Comparison of ENCODE assay signal across 17 cellular contexts in the genomic region with DNA sequence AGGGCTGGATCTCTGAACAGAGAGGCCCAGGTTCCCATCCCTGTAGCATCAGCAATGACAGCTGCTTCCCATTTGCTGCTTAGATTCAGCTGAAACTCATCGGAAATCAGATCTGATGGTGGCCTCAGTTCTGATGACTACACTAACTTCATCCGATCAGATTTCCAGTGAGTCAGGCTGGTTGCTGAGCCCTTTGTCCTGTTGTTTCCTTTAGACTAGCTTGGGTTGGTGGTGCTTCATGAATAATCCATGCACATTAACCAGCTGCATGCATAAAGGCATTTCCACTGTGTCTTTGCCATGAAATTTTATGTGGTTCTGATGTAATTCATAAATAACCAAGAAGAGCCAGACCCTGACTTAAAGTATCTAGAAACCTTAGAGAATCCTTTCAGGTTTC.
DNase-seq lines count a peak whose midpoint lies in the region; ATAC-seq and TF ChIP-seq lines count a peak whose summit lies in the region.
"Had no signal": no experiment of that assay in that cellular context is flagged by ENCODE, and none has a peak within 500 bp of the region (broad histone marks: within the 10 kb centered on the region; RNA-seq: fewer than 3 reads in every experiment).

No MANE protein-coding gene starts in this region.

- H3F3A ChIP-seq in GM23248 (ENCODE audit: insufficient read depth): peaks cover 42% of the 10 kb centered on the region

- DNase-seq in GM23248 (peak; percentile 94), T1000 (lab: John Stamatoyannopoulos, UW) (peak; percentile 3), fibroblast of peridontal ligament (ENCODE audit: extremely low read depth) (peak; percentile 99), smooth muscle cell of the brain vasculature (ENCODE audit: low read depth, low spot score) (peak; percentile 47), omental fat pad (ENCODE audit: low spot score) (no peak), RWPE1 (ENCODE audit: low spot score) (no peak)
- DNase-seq: CD8-positive, alpha-beta memory T cell; GDM1; NCI-H1105 treated with DMSO at 0.1 percent for 48 hours; NCI-H446; PC-3; SW 1271 had no signal

- H3K4me1 ChIP-seq in GM23248 (ENCODE audit: insufficient read depth): peaks cover 46% of the 10 kb centered on the region
- H3K4me1 ChIP-seq: tibial nerve had no signal

- H3K27ac ChIP-seq in GM23248 (peak overlapping the region; percentile 83), RWPE1 (no peak overlapping the region)
- H3K27ac ChIP-seq: tibial nerve had no signal

- no peaks in the 10 kb centered on the region for H3K79me2 ChIP-seq in GM23248 (ENCODE audit: insufficient read depth)

- H3K9me2 ChIP-seq in GM23248 (ENCODE audit: insufficient read depth): no peaks in the 10 kb centered on the region

- no peaks in the 10 kb centered on the region for H4K20me1 ChIP-seq in GM23248 (ENCODE audit: insufficient read depth)

- H3K9ac ChIP-seq in GM23248: peak overlapping the region; percentile 49

- peak overlapping the region; percentile 32 for H3K4me3 ChIP-seq in GM23248
- H3K4me3 ChIP-seq: tibial nerve had no signal

- no peaks in the 10 kb centered on the region for H3K9me3 ChIP-seq in GM23248 (ENCODE audit: low read depth)
- H3K9me3 ChIP-seq: tibial nerve had no signal

- H3K36me3 ChIP-seq in GM23248 (ENCODE audit: low read depth): no peaks in the 10 kb centered on the region
- H3K36me3 ChIP-seq: tibial nerve had no signal

- CTCF ChIA-PET in RWPE1 (lab: Yijun Ruan, JAX): interaction anchor here (0.9 kb wide), 1 partner anchor 88 kb away, joined by 4 read pairs; no protein-coding TSS in a partner anchor

- POLR2A ChIA-PET in RWPE1 (lab: Yijun Ruan, JAX; ENCODE audit: low non-redundant PET): no interaction called here

- WGBS in GM23248 (ENCODE audit: low coverage in 1 of 2, low lambda C conversion rate in 2 of 2, missing lambda C conversion rate in 2 of 2), 2 experiments: 0% methylated on average over 2 of the region's 2 CpGs

- H2AFZ ChIP-seq in GM23248: 0 out of 2 replicates have a peak overlapping the region, but pooled peaks have one; percentile 8

- TF ChIP-seq CTCF in omental fat pad (IDR thresholded peaks at IDR 0.05) (no peak), RWPE1 (conservative IDR thresholded peaks at IDR 0.05; ENCODE audit: low read depth) (no peak)

- no peak for ATAC-seq in GM19324 (IDR thresholded peaks at IDR 0.05; ENCODE audit: low FRiP score, unreplicated experiment)
- ATAC-seq in HG03045 (IDR thresholded peaks at IDR 0.05; ENCODE audit: unreplicated experiment): no peak
- ATAC-seq in omental fat pad (ENCODE audit: low FRiP score): no peak
- ATAC-seq: HepG2, PC-3, WTC11 had no signal

- no peaks in the 10 kb centered on the region for H3K27me3 ChIP-seq in GM23248 (replicated peaks; ENCODE audit: insufficient read depth)
- H3K27me3 ChIP-seq: tibial nerve had no signal

- in situ Hi-C loops in GM23248 (cut with MboI): no loop called here

- H3K4me2 ChIP-seq in GM23248 (ENCODE audit: unreplicated experiment): peak overlapping the region; percentile 64

Comparison
In these comparisons a context has a peak if more than half of its experiments do, and no peak if none do; other contexts are left out.
1. DNase-seq: peak in GM23248 (single experiment), T1000 (single experiment), fibroblast of peridontal ligament (single experiment) and smooth muscle cell of the brain vasculature (single experiment); none in omental fat pad (single experiment) and RWPE1 (single experiment).